8 cellular contexts compared by ENCODE assay signal in genomic region chr6:44265003-44265842, GRCh38.
DNase-seq lines count a peak whose midpoint lies in the region; ATAC-seq and TF ChIP-seq lines count a peak whose summit lies in the region.

TSS of gene NFKBIE (minus strand) at chr6:44265551. CDS start at chr6:44265346, 205 bp downstream.

- peaks cover 19% of the 10 kb centered on the region for H3K27me3 Mint-ChIP-seq in central memory CD8-positive, alpha-beta T cell

- peaks cover 40% of the 10 kb centered on the region for H3K4me1 Mint-ChIP-seq in central memory CD8-positive, alpha-beta T cell

- ATAC-seq in GM18511 (IDR thresholded peaks at IDR 0.05; ENCODE audit: unreplicated experiment) (peak; percentile 39), HG03097 (IDR thresholded peaks at IDR 0.05; ENCODE audit: low FRiP score, unreplicated experiment) (peak; percentile 34)
- ATAC-seq in central memory CD8-positive, alpha-beta T cell (replicated peaks; ENCODE audit: extremely low read depth, poor library complexity, severe bottlenecking) = peak; percentile 75

- peak within 1 kb of the TSS; percentile 64 for H3K27ac ChIP-seq in 22Rv1

- no peaks in the 10 kb centered on the region for H3K9me3 Mint-ChIP-seq in central memory CD8-positive, alpha-beta T cell

- peaks cover 28% of the 10 kb centered on the region for H3K36me3 Mint-ChIP-seq in central memory CD8-positive, alpha-beta T cell (ENCODE audit: insufficient read depth)

- H3K4me3 Mint-ChIP-seq in central memory CD8-positive, alpha-beta T cell = peak within 1 kb of the TSS; percentile 94

- peak within 1 kb of the TSS; percentile 98 for H3K27ac Mint-ChIP-seq in central memory CD8-positive, alpha-beta T cell (ENCODE audit: low read depth)

- peak; percentile 86 for DNase-seq in NCI-H226
- peak; percentile 92 for DNase-seq in activated CD4-positive, CD25-positive, alpha-beta regulatory T cell treated with anti-CD3 and anti-CD28 coated beads, Interleukin-2, amount 50 U/mL, for 16 hours (ENCODE audit: low read depth, low spot score)
- DNase-seq in central memory CD8-positive, alpha-beta T cell (ENCODE audit: low spot score in 2 of 2) = peak; percentile 92
- peak; percentile 96 for DNase-seq in islet precursor cell
- peak; percentile 89 to 98 (median 91) for DNase-seq in stimulated activated CD4-positive, alpha-beta T cell treated with anti-CD3 and anti-CD28 coated beads, Interleukin-12 subunit alpha, Interleukin-12 subunit beta, amount 100 ng/mL, for 48 hours (ENCODE audit: low read depth in 2 of 3, low spot score in 1 of 3)

- TF ChIP-seq CTCF in 22Rv1 (IDR thresholded peaks at IDR 0.05) = peak; percentile 29

Comparison
In these comparisons a context has a peak if more than half of its experiments do, and no peak if none do; other contexts are left out.
1. Peak in every context shown above with its lines: DNase-seq, ATAC-seq and H3K27ac ChIP-seq.